31 cellular contexts compared by ENCODE assay signal in the genomic region with DNA sequence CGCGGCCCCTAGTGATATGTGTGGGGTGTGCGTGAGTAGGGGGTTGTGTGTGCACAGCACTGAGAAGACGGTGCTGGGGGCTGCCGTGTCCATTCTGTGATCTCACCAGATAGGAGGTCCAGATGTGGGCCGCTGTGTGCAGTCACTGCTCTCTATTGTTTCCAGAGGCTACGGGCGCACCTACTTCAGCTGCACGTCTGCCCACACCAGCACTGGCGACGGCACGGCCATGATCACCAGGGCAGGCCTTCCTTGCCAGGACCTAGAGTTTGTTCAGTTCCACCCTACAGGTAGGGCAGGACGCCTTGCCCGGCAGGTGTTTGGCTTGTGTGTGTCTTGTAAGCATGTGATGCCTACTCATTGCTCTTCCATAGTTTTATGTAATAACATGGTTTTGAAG. TPM values are rescaled to one million over a fixed set of nuclear protein-coding genes. Genes with fewer than 3 reads are reported as not detected.
"Had no signal": no experiment of that assay in that cellular context is flagged by ENCODE, and none has a peak within 500 bp of the region (broad histone marks: within the 10 kb centered on the region; RNA-seq: fewer than 3 reads in every experiment).

No MANE protein-coding gene starts in this region.

- H3K4me3 Mint-ChIP-seq: mesothelial cell of epicardium; natural killer cell; nephron progenitor cell; neural progenitor cell; stimulated activated naive B cell treated with anti-CD40 and anti-IgM and Interleukin-4, amounts not matched to agents 10 μg/mL and 1 μg/mL and 100 μg/mL, for 72 hours; stimulated activated naive CD8-positive, alpha-beta T cell treated with anti-CD3 and anti-CD28 coated beads, Interleukin-15, Interleukin-2, amounts not matched to agents 100 ng/mL and 50 ng/mL, for 24 hours; type B pancreatic cell had no signal

- H3K27me3 Mint-ChIP-seq: naive B cell; progenitor cell of endocrine pancreas; stimulated activated naive B cell treated with anti-CD40 and anti-IgM and Interleukin-4, amounts not matched to agents 10 μg/mL and 1 μg/mL and 100 μg/mL, for 72 hours; stimulated activated naive CD8-positive, alpha-beta T cell treated with anti-CD3 and anti-CD28 coated beads, Interleukin-15, Interleukin-2, amounts not matched to agents 100 ng/mL and 50 ng/mL, for 24 hours; type B pancreatic cell had no signal

- H3K4me2 ChIP-seq: neural progenitor cell, smooth muscle cell had no signal

- H3K4me3 ChIP-seq: left ventricle myocardium inferior, lung, neural progenitor cell, ovary, right atrium auricular region, right lobe of liver, smooth muscle cell, tibial nerve, vagina had no signal

- H2AFZ ChIP-seq: neural progenitor cell had no signal

- H3K27ac Mint-ChIP-seq: mesothelial cell of epicardium; nephron progenitor cell; neural progenitor cell; progenitor cell of endocrine pancreas; stimulated activated naive B cell treated with anti-CD40 and anti-IgM and Interleukin-4, amounts not matched to agents 10 μg/mL and 1 μg/mL and 100 μg/mL, for 72 hours; stimulated activated naive CD8-positive, alpha-beta T cell treated with anti-CD3 and anti-CD28 coated beads, Interleukin-15, Interleukin-2, amounts not matched to agents 100 ng/mL and 50 ng/mL, for 24 hours; type B pancreatic cell had no signal

- H3K9ac ChIP-seq: neural progenitor cell had no signal

- ATAC-seq: natural killer cell; stimulated activated naive B cell treated with anti-CD40 and anti-IgM and Interleukin-4, amounts not matched to agents 10 μg/mL and 1 μg/mL and 100 μg/mL, for 72 hours had no signal

- H3K27ac ChIP-seq: left ventricle myocardium inferior, neural progenitor cell, neutrophil, ovary, right atrium auricular region, right lobe of liver, tibial nerve, vagina had no signal

- DNase-seq: hippocampal formation; kidney; left ventricle myocardium inferior; mesendoderm; naive B cell; natural killer cell; nephron progenitor cell; ovary; right lobe of liver; stimulated activated CD4-positive, alpha-beta T cell treated with anti-CD3 and anti-CD28 coated beads, Interleukin-15, amount 100 ng/mL, for 24 hours; stimulated activated CD4-positive, alpha-beta T cell treated with anti-CD3 and anti-CD28 coated beads, Interleukin-2, amount 100 ng/mL, for 24 hours; stimulated activated CD4-positive, alpha-beta T cell treated with anti-CD3 and anti-CD28 coated beads, Interleukin-4, amount 100 ng/mL, for 1 hour; stimulated activated naive B cell treated with anti-CD40 and anti-IgM and Interleukin-4, amounts not matched to agents 10 μg/mL and 1 μg/mL and 100 μg/mL, for 72 hours; substantia nigra had no signal

- H3K4me1 Mint-ChIP-seq: mesothelial cell of epicardium; natural killer cell; neural progenitor cell; stimulated activated naive B cell treated with anti-CD40 and anti-IgM and Interleukin-4, amounts not matched to agents 10 μg/mL and 1 μg/mL and 100 μg/mL, for 72 hours had no signal

- H3K36me3 ChIP-seq: ovary had no signal

- H3K27me3 ChIP-seq: neural progenitor cell, neutrophil, ovary, right atrium auricular region, right lobe of liver, tibial nerve, vagina had no signal

- FAIRE-seq: kidney had no signal

- H3K9me3 ChIP-seq: left ventricle myocardium inferior, neutrophil, ovary, right atrium auricular region, right lobe of liver, tibial nerve, vagina had no signal

- H3K9me3 Mint-ChIP-seq: mesothelial cell of epicardium; naive B cell; natural killer cell; nephron progenitor cell; neural progenitor cell; stimulated activated naive B cell treated with anti-CD40 and anti-IgM and Interleukin-4, amounts not matched to agents 10 μg/mL and 1 μg/mL and 100 μg/mL, for 72 hours; stimulated activated naive CD8-positive, alpha-beta T cell treated with anti-CD3 and anti-CD28 coated beads, Interleukin-15, Interleukin-2, amounts not matched to agents 100 ng/mL and 50 ng/mL, for 24 hours; type B pancreatic cell had no signal

- H3K4me1 ChIP-seq: left ventricle myocardium inferior, neural progenitor cell, right atrium auricular region, right lobe of liver, tibial nerve, vagina had no signal

RNA-seq across cellular contexts. Expression of a gene that starts 39.4 kb away (rescaled TPM):
- total RNA-seq: kidney, lower leg skin, mononuclear cell, natural killer cell, omental fat pad, progenitor cell of endocrine pancreas, pulmonary artery endothelial cell, renal cortical epithelial cell, right lobe of liver, smooth muscle cell, tibial nerve, vagina had no signal
- polyA plus RNA-seq: lung, smooth muscle cell, urinary bladder had no signal
